In the genomic region with DNA sequence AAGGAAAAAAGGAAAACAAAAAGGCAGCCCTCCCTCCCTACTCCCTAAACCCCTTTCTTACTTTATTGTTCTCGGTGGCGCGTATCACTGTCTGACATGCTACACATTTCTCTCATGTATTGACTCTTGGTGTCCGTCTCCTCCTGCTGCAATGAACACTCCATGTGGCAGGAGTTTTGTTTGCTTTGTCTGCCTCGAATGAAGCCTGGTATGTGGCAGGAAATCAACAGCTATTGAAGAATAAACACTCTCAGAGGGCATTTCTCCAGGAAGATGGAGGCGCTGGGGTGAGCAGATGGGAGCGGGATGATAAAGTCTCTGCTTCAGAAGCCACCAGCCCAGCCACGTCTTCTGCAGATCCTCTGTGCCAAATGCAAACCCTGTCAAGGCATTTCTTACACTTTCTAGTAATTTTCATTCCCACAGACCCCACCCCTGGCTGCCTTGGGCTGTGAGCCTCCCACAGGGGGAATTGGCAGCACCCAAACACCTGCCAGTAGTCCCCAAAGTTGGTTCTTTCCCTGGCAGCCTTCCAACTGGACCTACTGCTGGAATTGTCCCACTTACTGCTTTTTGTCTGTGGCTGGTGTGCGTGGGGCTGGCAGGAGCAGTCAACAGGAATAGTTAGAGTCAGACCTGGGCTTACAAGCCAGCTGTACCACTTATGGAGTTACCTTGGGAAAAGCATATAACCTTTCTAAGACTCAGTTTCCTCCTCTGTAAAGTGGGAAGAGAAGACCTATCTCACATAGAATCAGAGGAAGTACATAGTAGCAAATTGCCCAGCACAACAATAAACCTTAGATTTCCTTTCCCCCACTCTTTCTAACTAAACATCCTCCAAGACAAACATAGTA, we compare ENCODE assay signal across 10 cellular contexts. TPM values are rescaled to one million over a fixed set of nuclear protein-coding genes. Genes with fewer than 3 reads are reported as not detected.
DNase-seq lines count a peak whose midpoint lies in the region; ATAC-seq and TF ChIP-seq lines count a peak whose summit lies in the region.
"Had no signal": no experiment of that assay in that cellular context is flagged by ENCODE, and none has a peak within 500 bp of the region (broad histone marks: within the 10 kb centered on the region; RNA-seq: fewer than 3 reads in every experiment).

No MANE protein-coding gene starts in this region.

- peaks cover 2% of the 10 kb centered on the region for H3K9me3 Mint-ChIP-seq in activated T-helper 2 cell treated with anti-CD3 and anti-CD28 coated beads, Interferon-gamma antibody, Interleukin-2, Interleukin-4, amounts not matched to agents 10 μg/mL and 5 μg/mL and 100 μg/mL, durations not matched to agents 14 hours and 24 hours and 36 hours
- peaks cover 0 to 8% (median 0%) of the 10 kb centered on the region in 9 donors for H3K9me3 Mint-ChIP-seq in naive thymus-derived CD8-positive, alpha-beta T cell
- no peaks in the 10 kb centered on the region for H3K9me3 Mint-ChIP-seq in glutamatergic neuron (ENCODE audit: unreplicated experiment)

- TF ChIP-seq CTCF in psoas muscle (IDR thresholded peaks at IDR 0.05) (no peak), glutamatergic neuron (IDR thresholded peaks at IDR 0.05; ENCODE audit: partially characterized antibody, unreplicated experiment) (no peak)

- H3K4me3 Mint-ChIP-seq in activated T-helper 2 cell treated with anti-CD3 and anti-CD28 coated beads, Interferon-gamma antibody, Interleukin-2, Interleukin-4, amounts not matched to agents 10 μg/mL and 5 μg/mL and 100 μg/mL, durations not matched to agents 14 hours and 24 hours and 36 hours (ENCODE audit: low read depth), result no peak overlapping the region
- peak overlapping the region in 8 of 10 donors; percentile 26 to 66 (median 52) for H3K4me3 Mint-ChIP-seq in naive thymus-derived CD8-positive, alpha-beta T cell
- no peak overlapping the region for H3K4me3 Mint-ChIP-seq in glutamatergic neuron (ENCODE audit: unreplicated experiment)

- intact Hi-C loops in activated T-helper 2 cell treated with anti-CD3 and anti-CD28 coated beads, Interferon-gamma antibody, Interleukin-2, Interleukin-4, amounts not matched to agents 10 μg/mL and 5 μg/mL and 100 μg/mL, durations not matched to agents 14 hours and 24 hours and 36 hours (cut with micrococcal nuclease), result no loop called here
- intact Hi-C loops in psoas muscle (cut with DNase I), result no loop called here

- H3K36me3 Mint-ChIP-seq in activated T-helper 2 cell treated with anti-CD3 and anti-CD28 coated beads, Interferon-gamma antibody, Interleukin-2, Interleukin-4, amounts not matched to agents 10 μg/mL and 5 μg/mL and 100 μg/mL, durations not matched to agents 14 hours and 24 hours and 36 hours (ENCODE audit: low read depth), result peaks cover 37% of the 10 kb centered on the region
- H3K36me3 Mint-ChIP-seq in naive thymus-derived CD8-positive, alpha-beta T cell, result peaks cover 0 to 1% (median 0%) of the 10 kb centered on the region in 3 donors
- H3K36me3 Mint-ChIP-seq in glutamatergic neuron (ENCODE audit: unreplicated experiment), result peaks cover 5% of the 10 kb centered on the region

- 55 to 60% (median 59%) methylated on average over 9 of the region's 9 CpGs for WGBS in psoas muscle, 3 donors

- DNase-seq in DMS153 treated with DMSO at 0.1 percent for 48 hours (lab: John Stamatoyannopoulos, UW; ENCODE audit: unreplicated experiment), result peak; percentile 64
- peak; percentile 55 for DNase-seq in NCI-H1105 (lab: John Stamatoyannopoulos, UW)
- no peak for DNase-seq in activated T-helper 2 cell treated with anti-CD3 and anti-CD28 coated beads, Interferon-gamma antibody, Interleukin-2, Interleukin-4, amounts not matched to agents 10 μg/mL and 5 μg/mL and 100 μg/mL, durations not matched to agents 14 hours and 24 hours and 36 hours (ENCODE audit: low spot score)
- DNase-seq in naive thymus-derived CD8-positive, alpha-beta T cell, result no peak
- no peak for DNase-seq in psoas muscle
- no peak for DNase-seq in Kasumi-1 (lab: John Stamatoyannopoulos, UW)
- DNase-seq in NCI-H128 (lab: John Stamatoyannopoulos, UW; ENCODE audit: unreplicated experiment), result no peak
- DNase-seq in glutamatergic neuron, result no peak
- DNase-seq: activated CD4-positive, alpha-beta T cell treated with anti-CD3 and anti-CD28 coated beads, Interleukin-2, amount 50 U/mL, for 4 hours had no signal

- H3K4me3 ChIP-seq in psoas muscle, result no peak overlapping the region

- no peaks in the 10 kb centered on the region for H3K36me3 ChIP-seq in psoas muscle (ENCODE audit: insufficient read depth in 1 of 2, low read depth in 1 of 2)

- H3K27me3 ChIP-seq in psoas muscle (ENCODE audit: insufficient read depth in 3 of 3, low read length in 2 of 3), result no peaks in the 10 kb centered on the region

- no peak for ATAC-seq in naive thymus-derived CD8-positive, alpha-beta T cell
- no peak for ATAC-seq in psoas muscle

- peak overlapping the region; percentile 19 for H3K27ac Mint-ChIP-seq in activated T-helper 2 cell treated with anti-CD3 and anti-CD28 coated beads, Interferon-gamma antibody, Interleukin-2, Interleukin-4, amounts not matched to agents 10 μg/mL and 5 μg/mL and 100 μg/mL, durations not matched to agents 14 hours and 24 hours and 36 hours
- peak overlapping the region in 9 of 10 donors; percentile 48 to 91 (median 74) for H3K27ac Mint-ChIP-seq in naive thymus-derived CD8-positive, alpha-beta T cell
- no peak overlapping the region for H3K27ac Mint-ChIP-seq in glutamatergic neuron (ENCODE audit: unreplicated experiment)

- H3K4me1 ChIP-seq in psoas muscle, result no peaks in the 10 kb centered on the region

- peaks cover 79% of the 10 kb centered on the region for H3K4me1 Mint-ChIP-seq in activated T-helper 2 cell treated with anti-CD3 and anti-CD28 coated beads, Interferon-gamma antibody, Interleukin-2, Interleukin-4, amounts not matched to agents 10 μg/mL and 5 μg/mL and 100 μg/mL, durations not matched to agents 14 hours and 24 hours and 36 hours (ENCODE audit: low read depth)
- peaks cover 41 to 91% (median 88%) of the 10 kb centered on the region in 4 donors for H3K4me1 Mint-ChIP-seq in naive thymus-derived CD8-positive, alpha-beta T cell
- H3K4me1 Mint-ChIP-seq in glutamatergic neuron (ENCODE audit: low read depth, unreplicated experiment), result no peaks in the 10 kb centered on the region

- no peak overlapping the region for H3K27ac ChIP-seq in psoas muscle

- no peaks in the 10 kb centered on the region for H3K27me3 Mint-ChIP-seq in activated T-helper 2 cell treated with anti-CD3 and anti-CD28 coated beads, Interferon-gamma antibody, Interleukin-2, Interleukin-4, amounts not matched to agents 10 μg/mL and 5 μg/mL and 100 μg/mL, durations not matched to agents 14 hours and 24 hours and 36 hours (ENCODE audit: low read depth)
- H3K27me3 Mint-ChIP-seq in naive thymus-derived CD8-positive, alpha-beta T cell, result no peaks in the 10 kb centered on the region
- H3K27me3 Mint-ChIP-seq in glutamatergic neuron (ENCODE audit: unreplicated experiment), result no peaks in the 10 kb centered on the region

- POLR2A ChIA-PET in naive thymus-derived CD8-positive, alpha-beta T cell (lab: Charles Lee), result interaction anchor here (0.6 to 9.0 kb wide), 5 partner anchors 10 to 75 kb away, joined by 3 to 163 read pairs (median 3); no protein-coding TSS in a partner anchor

- no peaks in the 10 kb centered on the region for H3K9me3 ChIP-seq in psoas muscle

RNA-seq across cellular contexts. Expression of a gene that starts 13.4 kb away (rescaled TPM):
- total RNA-seq in activated T-helper 2 cell treated with anti-CD3 and anti-CD28 coated beads, Interferon-gamma antibody, Interleukin-2, Interleukin-4, amounts not matched to agents 10 μg/mL and 5 μg/mL and 100 μg/mL, durations not matched to agents 14 hours and 24 hours and 36 hours, result 144 and 147 TPM in 2 replicates
- total RNA-seq in naive thymus-derived CD8-positive, alpha-beta T cell, result 100 to 1,000 TPM; 205 to 217 TPM
- 100 to 1,000 TPM in 2 of 3 donors, 10 to 100 TPM in 1; 99.2 to 185 (median 147) TPM for polyA plus RNA-seq in naive thymus-derived CD8-positive, alpha-beta T cell
- 1 to 10 TPM; 1.1 to 3.9 (median 2.8) TPM for total RNA-seq in psoas muscle
- under 1 TPM; 0.39 to 0.98 (median 0.78) TPM for polyA plus RNA-seq in psoas muscle
- total RNA-seq in glutamatergic neuron (ENCODE audit: unreplicated experiment), result 5.8 TPM

RNA-seq across cellular contexts. Expression of a gene that starts 43.6 kb away (rescaled TPM):
- total RNA-seq in activated T-helper 2 cell treated with anti-CD3 and anti-CD28 coated beads, Interferon-gamma antibody, Interleukin-2, Interleukin-4, amounts not matched to agents 10 μg/mL and 5 μg/mL and 100 μg/mL, durations not matched to agents 14 hours and 24 hours and 36 hours, result 2.7 and 5.3 TPM in 2 replicates
- total RNA-seq in naive thymus-derived CD8-positive, alpha-beta T cell, result 1 to 10 TPM; 4.8 to 9.2 TPM
- polyA plus RNA-seq in naive thymus-derived CD8-positive, alpha-beta T cell, result 1 to 10 TPM in 2 of 3 donors, under 1 TPM in 1; 0.05 to 1.5 (median 1.0) TPM
- total RNA-seq in psoas muscle, result not detected
- not detected for polyA plus RNA-seq in psoas muscle
- total RNA-seq in glutamatergic neuron (ENCODE audit: unreplicated experiment), result 0.32 TPM
- total RNA-seq: M059J had no signal

Comparison
In these comparisons a context has a peak if more than half of its experiments do, and no peak if none do; other contexts are left out.
1. DNase-seq: peak in DMS153 treated with DMSO at 0.1 percent for 48 hours (single experiment) and NCI-H1105 (single experiment); none in activated T-helper 2 cell treated with anti-CD3 and anti-CD28 coated beads, Interferon-gamma antibody, Interleukin-2, Interleukin-4, amounts not matched to agents 10 μg/mL and 5 μg/mL and 100 μg/mL, durations not matched to agents 14 hours and 24 hours and 36 hours (single experiment), naive thymus-derived CD8-positive, alpha-beta T cell (0 of 10), psoas muscle (0 of 2), Kasumi-1 (0 of 2), NCI-H128 (single experiment) and glutamatergic neuron (single experiment).
2. H3K4me3 Mint-ChIP-seq: peak in naive thymus-derived CD8-positive, alpha-beta T cell (8 of 10); none in activated T-helper 2 cell treated with anti-CD3 and anti-CD28 coated beads, Interferon-gamma antibody, Interleukin-2, Interleukin-4, amounts not matched to agents 10 μg/mL and 5 μg/mL and 100 μg/mL, durations not matched to agents 14 hours and 24 hours and 36 hours (single experiment) and glutamatergic neuron (single experiment).
3. RNA of a gene that starts 13.4 kb away (total RNA-seq): 205 to 217 TPM in naive thymus-derived CD8-positive, alpha-beta T cell and 144 to 147 TPM in activated T-helper 2 cell treated with anti-CD3 and anti-CD28 coated beads, Interferon-gamma antibody, Interleukin-2, Interleukin-4, amounts not matched to agents 10 μg/mL and 5 μg/mL and 100 μg/mL, durations not matched to agents 14 hours and 24 hours and 36 hours; 5.8 TPM in glutamatergic neuron (single experiment) and 1.1 to 3.9 TPM in psoas muscle; every median in the first group is over 10 times any median in the second.